Comparison of ENCODE assay signal across 17 cellular contexts in the genomic region with DNA sequence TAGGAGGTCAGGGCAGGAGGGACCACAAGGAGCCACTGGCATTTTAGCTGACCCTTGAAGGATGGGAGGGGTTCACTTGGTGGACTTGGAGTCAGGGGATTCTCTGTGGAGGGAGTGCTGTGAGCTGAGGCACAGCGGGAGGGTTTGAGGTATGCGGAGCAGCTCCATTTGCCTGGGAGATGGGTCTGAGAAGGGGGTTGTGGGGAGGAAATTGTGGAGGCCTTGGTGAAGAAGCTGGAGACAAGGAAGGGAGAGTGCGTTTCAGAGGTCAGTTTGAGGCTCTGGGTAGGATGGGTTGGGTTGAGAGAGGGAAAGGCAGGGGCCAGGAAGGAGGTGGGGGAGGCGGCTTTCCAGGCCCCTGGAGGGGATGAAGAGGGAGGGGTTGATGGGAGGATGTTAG. TPM values are rescaled to one million over a fixed set of nuclear protein-coding genes. Genes with fewer than 3 reads are reported as not detected.
A peak's percentile ranks its signal among the peaks of the same experiment; 100 is the strongest.
DNase-seq lines count a peak whose midpoint lies in the region; ATAC-seq and TF ChIP-seq lines count a peak whose summit lies in the region.
"Had no signal": no experiment of that assay in that cellular context is flagged by ENCODE, and none has a peak within 500 bp of the region (broad histone marks: within the 10 kb centered on the region; RNA-seq: fewer than 3 reads in every experiment).

No MANE protein-coding gene starts in this region.

- no peaks in the 10 kb centered on the region for H3K27me3 Mint-ChIP-seq in activated T-cell treated with anti-CD3 and anti-CD28 coated beads, Interleukin-2, amount 50 U/mL, for 24 hours
- H3K27me3 Mint-ChIP-seq in activated T-cell treated with anti-CD3 and anti-CD28 coated beads, Interleukin-2, amount 50 U/mL, for 4 hours (ENCODE audit: low read depth): no peaks in the 10 kb centered on the region
- no peaks in the 10 kb centered on the region for H3K27me3 Mint-ChIP-seq in activated T-helper 17 cell treated with anti-CD3 and anti-CD28 coated beads, Interleukin-2, amount 50 U/mL, for 72 hours
- H3K27me3 Mint-ChIP-seq in naive thymus-derived CD4-positive, alpha-beta T cell: no peaks in the 10 kb centered on the region

- POLR2A ChIA-PET in naive thymus-derived CD4-positive, alpha-beta T cell (lab: Charles Lee): interaction anchor here (0.7 to 1.7 kb wide), 2 partner anchors 27 to 32 kb away, joined by 3 to 4 read pairs; no protein-coding TSS in a partner anchor

- H3K4me3 Mint-ChIP-seq in activated T-cell treated with anti-CD3 and anti-CD28 coated beads, Interleukin-2, amount 50 U/mL, for 24 hours: no peak overlapping the region
- H3K4me3 Mint-ChIP-seq in activated T-cell treated with anti-CD3 and anti-CD28 coated beads, Interleukin-2, amount 50 U/mL, for 4 hours: no peak overlapping the region
- no peak overlapping the region for H3K4me3 Mint-ChIP-seq in activated T-helper 17 cell treated with anti-CD3 and anti-CD28 coated beads, Interleukin-2, amount 50 U/mL, for 72 hours
- H3K4me3 Mint-ChIP-seq in naive thymus-derived CD4-positive, alpha-beta T cell: no peak overlapping the region

- CTCF ChIA-PET in naive thymus-derived CD4-positive, alpha-beta T cell (lab: Charles Lee): interaction anchor here (0.6 to 1.1 kb wide), 2 partner anchors 30 to 1749 kb away, joined by 3 read pairs; no protein-coding TSS in a partner anchor

- H3K36me3 Mint-ChIP-seq in activated T-cell treated with anti-CD3 and anti-CD28 coated beads, Interleukin-2, amount 50 U/mL, for 24 hours (ENCODE audit: low read depth): peaks cover 89% of the 10 kb centered on the region
- H3K36me3 Mint-ChIP-seq in activated T-cell treated with anti-CD3 and anti-CD28 coated beads, Interleukin-2, amount 50 U/mL, for 4 hours (ENCODE audit: insufficient read depth): peaks cover 15% of the 10 kb centered on the region
- peaks cover 95% of the 10 kb centered on the region for H3K36me3 Mint-ChIP-seq in activated T-helper 17 cell treated with anti-CD3 and anti-CD28 coated beads, Interleukin-2, amount 50 U/mL, for 72 hours (ENCODE audit: low read depth)
- peaks cover 0 to 30% (median 5%) of the 10 kb centered on the region in 5 donors for H3K36me3 Mint-ChIP-seq in naive thymus-derived CD4-positive, alpha-beta T cell

- intact Hi-C loops in naive thymus-derived CD4-positive, alpha-beta T cell (cut with micrococcal nuclease): no loop called here
- intact Hi-C loops in vagina (cut with DNase I): no loop called here

- no peaks in the 10 kb centered on the region for H3K9me3 Mint-ChIP-seq in activated T-cell treated with anti-CD3 and anti-CD28 coated beads, Interleukin-2, amount 50 U/mL, for 24 hours
- no peaks in the 10 kb centered on the region for H3K9me3 Mint-ChIP-seq in activated T-cell treated with anti-CD3 and anti-CD28 coated beads, Interleukin-2, amount 50 U/mL, for 4 hours
- H3K9me3 Mint-ChIP-seq in activated T-helper 17 cell treated with anti-CD3 and anti-CD28 coated beads, Interleukin-2, amount 50 U/mL, for 72 hours: no peaks in the 10 kb centered on the region
- no peaks in the 10 kb centered on the region for H3K9me3 Mint-ChIP-seq in naive thymus-derived CD4-positive, alpha-beta T cell

- ATAC-seq in activated T-cell treated with anti-CD3 and anti-CD28 coated beads, Interleukin-2, amount 50 U/mL, for 4 hours: no peak
- no peak for ATAC-seq in activated T-helper 17 cell treated with anti-CD3 and anti-CD28 coated beads, Interleukin-2, amount 50 U/mL, for 72 hours (replicated peaks)
- no peak for ATAC-seq in naive thymus-derived CD4-positive, alpha-beta T cell
- ATAC-seq: body of pancreas, HCT116, lower lobe of right lung had no signal

- no peak for DNase-seq in activated T-cell treated with anti-CD3 and anti-CD28 coated beads, Interleukin-2, amount 50 U/mL, for 24 hours
- DNase-seq in activated T-cell treated with anti-CD3 and anti-CD28 coated beads, Interleukin-2, amount 50 U/mL, for 4 hours: no peak
- DNase-seq in naive thymus-derived CD4-positive, alpha-beta T cell: no peak
- DNase-seq in vagina (ENCODE audit: extremely low spot score in 2 of 2) (no peak), NCI-H345 (lab: John Stamatoyannopoulos, UW) (no peak), SIG-M5 treated with dmso at 0.1 percent for 504 hours (lab: John Stamatoyannopoulos, UW; ENCODE audit: unreplicated experiment) (no peak), MV-4-11 (lab: John Stamatoyannopoulos, UW) (no peak)
- DNase-seq: body of pancreas; islet precursor cell; lower lobe of right lung; NCI-H1092 treated with DMSO at 0.1 percent for 48 hours; NCI-H510A treated with DMSO at 0.1 percent for 48 hours; sigmoid colon; stimulated activated CD4-positive, alpha-beta T cell treated with anti-CD3 and anti-CD28 coated beads, Interleukin-1b, Interleukin-23, amount 100 ng/mL, for 48 hours had no signal

- H3K4me1 ChIP-seq in naive thymus-derived CD4-positive, alpha-beta T cell (ENCODE audit: control insufficient read depth in 2 of 2, insufficient read depth in 2 of 2, low read length in 2 of 2): peaks cover 0 to 12% of the 10 kb centered on the region in 2 donors
- H3K4me1 ChIP-seq in vagina: peaks cover 66% of the 10 kb centered on the region

- H3K27me3 ChIP-seq in naive thymus-derived CD4-positive, alpha-beta T cell (ENCODE audit: control insufficient read depth in 2 of 2, insufficient read depth in 2 of 2, low read length in 2 of 2): no peaks in the 10 kb centered on the region
- H3K27me3 ChIP-seq in vagina: no peaks in the 10 kb centered on the region
- H3K27me3 ChIP-seq: body of pancreas, sigmoid colon had no signal

- no peak for TF ChIP-seq CTCF in vagina (IDR thresholded peaks at IDR 0.05)

- H3K9me3 ChIP-seq in naive thymus-derived CD4-positive, alpha-beta T cell (ENCODE audit: control insufficient read depth in 2 of 3, low read length in 3 of 3): no peaks in the 10 kb centered on the region
- no peaks in the 10 kb centered on the region for H3K9me3 ChIP-seq in vagina
- H3K9me3 ChIP-seq: body of pancreas, lower lobe of right lung, sigmoid colon had no signal

- no peak for TF ChIP-seq POLR2A in vagina (IDR thresholded peaks at IDR 0.05)

- H3K36me3 ChIP-seq in naive thymus-derived CD4-positive, alpha-beta T cell (ENCODE audit: control insufficient read depth in 2 of 3, insufficient read depth in 3 of 3, low read length in 3 of 3): peaks cover 9 to 73% (median 15%) of the 10 kb centered on the region in 3 experiments
- peaks cover 0 to 37% of the 10 kb centered on the region in 2 donors for H3K36me3 ChIP-seq in vagina

- peaks cover 15% of the 10 kb centered on the region for H3K4me1 Mint-ChIP-seq in activated T-cell treated with anti-CD3 and anti-CD28 coated beads, Interleukin-2, amount 50 U/mL, for 24 hours (ENCODE audit: low read depth)
- H3K4me1 Mint-ChIP-seq in activated T-cell treated with anti-CD3 and anti-CD28 coated beads, Interleukin-2, amount 50 U/mL, for 4 hours (ENCODE audit: low read depth): peaks cover 18% of the 10 kb centered on the region
- H3K4me1 Mint-ChIP-seq in activated T-helper 17 cell treated with anti-CD3 and anti-CD28 coated beads, Interleukin-2, amount 50 U/mL, for 72 hours: peaks cover 20% of the 10 kb centered on the region
- H3K4me1 Mint-ChIP-seq in naive thymus-derived CD4-positive, alpha-beta T cell: peaks cover 11 to 26% (median 21%) of the 10 kb centered on the region in 7 donors

- H3K4me3 ChIP-seq in naive thymus-derived CD4-positive, alpha-beta T cell (ENCODE audit: low read length): no peak overlapping the region
- no peak overlapping the region for H3K4me3 ChIP-seq in vagina
- H3K4me3 ChIP-seq: body of pancreas, lower lobe of right lung, sigmoid colon had no signal

- H3K27ac ChIP-seq in naive thymus-derived CD4-positive, alpha-beta T cell (ENCODE audit: low read depth, low read length): no peak overlapping the region
- H3K27ac ChIP-seq in vagina: peak overlapping the region; percentile 69
- H3K27ac ChIP-seq: body of pancreas, lower lobe of right lung, parathyroid adenoma had no signal

- peak overlapping the region; percentile 50 for H3K27ac Mint-ChIP-seq in activated T-cell treated with anti-CD3 and anti-CD28 coated beads, Interleukin-2, amount 50 U/mL, for 24 hours
- peak overlapping the region; percentile 46 for H3K27ac Mint-ChIP-seq in activated T-helper 17 cell treated with anti-CD3 and anti-CD28 coated beads, Interleukin-2, amount 50 U/mL, for 72 hours
- H3K27ac Mint-ChIP-seq in naive thymus-derived CD4-positive, alpha-beta T cell: peak overlapping the region in 5 of 9 donors; percentile 13 to 72 (median 56)

RNA-seq across cellular contexts. Expression of gene PLEKHO2, which starts 20.2 kb away (rescaled TPM):
- total RNA-seq in activated T-cell treated with anti-CD3 and anti-CD28 coated beads, Interleukin-2, amount 50 U/mL, for 4 hours: 10 to 100 TPM in 2 of 3 donors, 1 to 10 TPM in 1; 9.3 to 14.2 (median 13.0) TPM
- 10 to 100 TPM; 21.8 to 25.9 TPM for total RNA-seq in activated T-helper 17 cell treated with anti-CD3 and anti-CD28 coated beads, Interleukin-2, amount 50 U/mL, for 72 hours
- total RNA-seq in naive thymus-derived CD4-positive, alpha-beta T cell: 10 to 100 TPM in 4 of 5 experiments, 1 to 10 TPM in 1; 8.6 to 52.3 (median 14.0) TPM
- polyA plus RNA-seq in naive thymus-derived CD4-positive, alpha-beta T cell: 10 to 100 TPM; 10.3 to 20.9 TPM
- 34.9 TPM for total RNA-seq in vagina

RNA-seq across cellular contexts. Expression of gene PIF1, which starts 36.5 kb away (rescaled TPM):
- total RNA-seq in activated T-cell treated with anti-CD3 and anti-CD28 coated beads, Interleukin-2, amount 50 U/mL, for 4 hours: 1 to 10 TPM; 1.5 to 2.2 (median 1.6) TPM
- 10 to 100 TPM; 44.4 to 53.1 TPM for total RNA-seq in activated T-helper 17 cell treated with anti-CD3 and anti-CD28 coated beads, Interleukin-2, amount 50 U/mL, for 72 hours
- 10 to 100 TPM in 1 of 5 experiments, 1 to 10 TPM in 1, under 1 TPM in 1, not detected in 2; 0.34 to 30.2 (median 1.0) TPM for total RNA-seq in naive thymus-derived CD4-positive, alpha-beta T cell
- not detected for polyA plus RNA-seq in naive thymus-derived CD4-positive, alpha-beta T cell
- 6.6 TPM for total RNA-seq in vagina
- total RNA-seq: body of pancreas had no signal

RNA-seq across cellular contexts. Expression of gene ANKDD1A, which starts 49.7 kb away (rescaled TPM):
- 1 to 10 TPM in 2 of 3 donors, under 1 TPM in 1; 0.63 to 2.4 (median 1.4) TPM for total RNA-seq in activated T-cell treated with anti-CD3 and anti-CD28 coated beads, Interleukin-2, amount 50 U/mL, for 4 hours
- 10 to 100 TPM in 1 of 2 donors, 1 to 10 TPM in 1; 4.3 to 10.1 TPM for total RNA-seq in activated T-helper 17 cell treated with anti-CD3 and anti-CD28 coated beads, Interleukin-2, amount 50 U/mL, for 72 hours
- 1 to 10 TPM; 3.3 to 9.3 (median 4.0) TPM for total RNA-seq in naive thymus-derived CD4-positive, alpha-beta T cell
- polyA plus RNA-seq in naive thymus-derived CD4-positive, alpha-beta T cell: 1 to 10 TPM in 1 of 2 donors, under 1 TPM in 1; 0.20 to 2.0 TPM
- 17.7 TPM for total RNA-seq in vagina
